Comparison of ENCODE assay signal across 13 cellular contexts in genomic region chr5:119304439-119304838, GRCh38. TPM values are rescaled to one million over a fixed set of nuclear protein-coding genes. Genes with fewer than 3 reads are reported as not detected.
A peak's percentile ranks its signal among the peaks of the same experiment; 100 is the strongest.
DNase-seq lines count a peak whose midpoint lies in the region; ATAC-seq and TF ChIP-seq lines count a peak whose summit lies in the region.
"Had no signal": no experiment of that assay in that cellular context is flagged by ENCODE, and none has a peak within 500 bp of the region (broad histone marks: within the 10 kb centered on the region; RNA-seq: fewer than 3 reads in every experiment).

No MANE protein-coding gene starts in this region.

- intact Hi-C loops in right cardiac atrium (cut with DNase I): no loop called here

- no peaks in the 10 kb centered on the region for H3K9me3 Mint-ChIP-seq in activated naive CD4-positive, alpha-beta T cell treated with anti-CD3 and anti-CD28 coated beads, Interleukin-2, amount 50 U/mL, for 72 hours

- peaks cover 48% of the 10 kb centered on the region for H3K4me1 ChIP-seq in ACC112 (ENCODE audit: control insufficient read depth, insufficient read depth, low read length, unreplicated experiment)
- peaks cover 38% of the 10 kb centered on the region for H3K4me1 ChIP-seq in GM23248 (ENCODE audit: insufficient read depth)
- peaks cover 2% of the 10 kb centered on the region for H3K4me1 ChIP-seq in right cardiac atrium (ENCODE audit: control insufficient read depth, insufficient read depth, low read length)
- H3K4me1 ChIP-seq: gastrocnemius medialis had no signal

- H3K36me3 ChIP-seq in ACC112 (ENCODE audit: insufficient read depth, low read length) (no peaks in the 10 kb centered on the region), GM23248 (ENCODE audit: low read depth) (no peaks in the 10 kb centered on the region)
- H3K36me3 ChIP-seq: gastrocnemius medialis had no signal

- H3K36me3 Mint-ChIP-seq in activated naive CD4-positive, alpha-beta T cell treated with anti-CD3 and anti-CD28 coated beads, Interleukin-2, amount 50 U/mL, for 72 hours: peaks cover 4 to 25% of the 10 kb centered on the region in 2 donors
- H3K36me3 Mint-ChIP-seq: brain had no signal

- H3K4me2 ChIP-seq in GM23248 (ENCODE audit: unreplicated experiment): no peak overlapping the region

- H3K27me3 ChIP-seq in ACC112 (ENCODE audit: insufficient read depth, low read length) (no peaks in the 10 kb centered on the region), GM23248 (replicated peaks; ENCODE audit: insufficient read depth) (no peaks in the 10 kb centered on the region), right cardiac atrium (ENCODE audit: control insufficient read depth, insufficient read depth) (no peaks in the 10 kb centered on the region)
- H3K27me3 ChIP-seq: gastrocnemius medialis had no signal

- in situ Hi-C loops in GM23248 (cut with MboI): no loop called here

- 13 to 33% methylated on average over 1 of the region's 1 CpG for WGBS in GM23248 (ENCODE audit: low coverage in 1 of 2, low lambda C conversion rate in 2 of 2, missing lambda C conversion rate in 2 of 2), 2 experiments
- WGBS in right cardiac atrium: 37% methylated on average over 1 of the region's 1 CpG

- H3K4me3 ChIP-seq in ACC112 (ENCODE audit: low read depth, low read length) (no peak overlapping the region), GM23248 (no peak overlapping the region), right cardiac atrium (ENCODE audit: low read length) (no peak overlapping the region)
- H3K4me3 ChIP-seq: gastrocnemius medialis had no signal

- peak overlapping the region; percentile 82; the same call in 1 of the 2 replicates for H3K27ac ChIP-seq in ACC112 (ENCODE audit: low read depth, low read length)
- no peak overlapping the region for H3K27ac ChIP-seq in GM23248
- H3K27ac ChIP-seq in right cardiac atrium (ENCODE audit: low read length): no peak overlapping the region
- H3K27ac ChIP-seq in RWPE1: no peak overlapping the region
- H3K27ac ChIP-seq: gastrocnemius medialis had no signal

- CTCF ChIA-PET in RWPE1 (lab: Yijun Ruan, JAX): interaction anchor here (1.1 kb wide), 2 partner anchors 11 kb away, joined by 5 to 6 read pairs; no protein-coding TSS in a partner anchor

- peaks cover 34% of the 10 kb centered on the region for H3F3A ChIP-seq in GM23248 (ENCODE audit: insufficient read depth)

- no peak overlapping the region for H3K9ac ChIP-seq in GM23248

- H3K79me2 ChIP-seq in ACC112 (ENCODE audit: control insufficient read depth, insufficient read depth, low read length, unreplicated experiment) (peaks cover 4% of the 10 kb centered on the region), GM23248 (ENCODE audit: insufficient read depth) (no peaks in the 10 kb centered on the region)

- H4K20me1 ChIP-seq in GM23248 (ENCODE audit: insufficient read depth): no peaks in the 10 kb centered on the region

- TF ChIP-seq CTCF in RWPE1 (conservative IDR thresholded peaks at IDR 0.05; ENCODE audit: low read depth): no peak

- peak; percentile 43 for DNase-seq in GM23248
- no peak for DNase-seq in activated naive CD4-positive, alpha-beta T cell treated with anti-CD3 and anti-CD28 coated beads, Interleukin-2, amount 50 U/mL, for 72 hours (ENCODE audit: low spot score in 2 of 2)
- DNase-seq in kidney tubule cell (ENCODE audit: low spot score): peak; percentile 68
- DNase-seq in medulla oblongata (ENCODE audit: extremely low spot score): no peak
- no peak for DNase-seq in right cardiac atrium
- no peak for DNase-seq in putamen (ENCODE audit: low spot score)
- DNase-seq in RWPE1 (ENCODE audit: low spot score): no peak
- DNase-seq: gastrocnemius medialis, NCI-H1417, OCI-M1, substantia nigra had no signal

- peak overlapping the region; percentile 10 for H2AFZ ChIP-seq in ACC112 (ENCODE audit: low read length, unreplicated experiment)
- no peak overlapping the region for H2AFZ ChIP-seq in GM23248

- no peaks in the 10 kb centered on the region for H3K9me2 ChIP-seq in GM23248 (ENCODE audit: insufficient read depth)

- H3K9me3 ChIP-seq in GM23248 (ENCODE audit: low read depth) (no peaks in the 10 kb centered on the region), right cardiac atrium (ENCODE audit: control insufficient read depth, low read length) (no peaks in the 10 kb centered on the region)
- H3K9me3 ChIP-seq: gastrocnemius medialis had no signal

- POLR2A ChIA-PET in RWPE1 (lab: Yijun Ruan, JAX; ENCODE audit: low non-redundant PET): interaction anchor here (0.6 kb wide), 1 partner anchor 9 kb away, joined by 3 read pairs; no protein-coding TSS in a partner anchor

- peak overlapping the region; percentile 77 to 81 for H3K27ac Mint-ChIP-seq in activated naive CD4-positive, alpha-beta T cell treated with anti-CD3 and anti-CD28 coated beads, Interleukin-2, amount 50 U/mL, for 72 hours
- H3K27ac Mint-ChIP-seq: brain had no signal

- no peak for ATAC-seq in activated naive CD4-positive, alpha-beta T cell treated with anti-CD3 and anti-CD28 coated beads, Interleukin-2, amount 50 U/mL, for 72 hours
- no peak for ATAC-seq in right cardiac atrium
- ATAC-seq: gastrocnemius medialis had no signal

RNA-seq across cellular contexts. Expression of gene TNFAIP8, which starts 51.4 kb away (rescaled TPM):
- 9.9 and 14.8 TPM in 2 replicates for total RNA-seq in GM23248 (2014; rRNA removed; shearing (Covaris generic))
- 10.3 and 10.4 TPM in 2 replicates for polyA plus RNA-seq in GM23248 (2016; fragmentation: Nextera tagmentation; extraction: Ambion mirVana)
- total RNA-seq in activated naive CD4-positive, alpha-beta T cell treated with anti-CD3 and anti-CD28 coated beads, Interleukin-2, amount 50 U/mL, for 72 hours: 100 to 1,000 TPM; 110 to 146 TPM
- total RNA-seq in right cardiac atrium: 1 to 10 TPM; 4.1 to 5.9 (median 4.5) TPM
- 2.7 TPM for polyA plus RNA-seq in right cardiac atrium

Comparison
In these comparisons a context has a peak if more than half of its experiments do, and no peak if none do; other contexts are left out.
1. DNase-seq: peak in GM23248 (single experiment) and kidney tubule cell (single experiment); none in activated naive CD4-positive, alpha-beta T cell treated with anti-CD3 and anti-CD28 coated beads, Interleukin-2, amount 50 U/mL, for 72 hours (0 of 2), medulla oblongata (single experiment), right cardiac atrium (0 of 3), putamen (single experiment) and RWPE1 (single experiment).